In genomic region chr1:161020573-161021167, GRCh38 we compare ENCODE assay signal across 8 cellular contexts. TPM values are rescaled to one million over a fixed set of nuclear protein-coding genes. Genes with fewer than 3 reads are reported as not detected.
DNase-seq lines count a peak whose midpoint lies in the region; ATAC-seq, FAIRE-seq and TF ChIP-seq lines count a peak whose summit lies in the region.

Gene F11R, minus strand, starts transcription at chr1:161021152. Its CDS starts 79 bp downstream, at chr1:161021073.

- H3F3A ChIP-seq in DOHH2 (ENCODE audit: control insufficient read depth, insufficient read depth) (peaks cover 18% of the 10 kb centered on the region), PC-3 (ENCODE audit: low read length, unreplicated experiment) (peaks cover 4% of the 10 kb centered on the region)

- H3K9me2 ChIP-seq in DOHH2 (replicated peaks; ENCODE audit: control insufficient read depth, low read length), result no peaks in the 10 kb centered on the region
- H3K9me2 ChIP-seq in PC-3 (replicated peaks; ENCODE audit: low read length), result no peaks in the 10 kb centered on the region

- BruUV-seq in PC-3 (replicated peaks; lab: Mats Ljungman, UMichigan), result TSS peak; percentile 77

- H3K4me3 ChIP-seq in DOHH2 (ENCODE audit: low read length) (peak within 1 kb of the TSS; percentile 68), PC-3 (ENCODE audit: low read length) (peak within 1 kb of the TSS; percentile 88), kidney epithelial cell (ENCODE audit: low read depth, low read length) (peak within 1 kb of the TSS; percentile 68)

- peaks cover 7% of the 10 kb centered on the region; the same call in 1 of the 2 replicates for H3K27me3 ChIP-seq in DOHH2 (ENCODE audit: control insufficient read depth, low read length)
- no peaks in the 10 kb centered on the region for H3K27me3 ChIP-seq in PC-3 (ENCODE audit: low read length)
- H3K27me3 ChIP-seq in kidney epithelial cell (ENCODE audit: control insufficient read depth, insufficient read depth, low read length), result no peaks in the 10 kb centered on the region

- peak within 1 kb of the TSS; percentile 90 for H3K9ac ChIP-seq in PC-3 (ENCODE audit: low read length)

- H3K4me2 ChIP-seq in DOHH2 (ENCODE audit: low read length), result peak within 1 kb of the TSS; percentile 93
- H3K4me2 ChIP-seq in PC-3 (ENCODE audit: low read length), result peak within 1 kb of the TSS; percentile 95

- intact Hi-C loops in PC-3 (cut with micrococcal nuclease), result loop anchor here (2.0 to 10.0 kb wide), 2 partner anchors 24 to 94 kb away; partner anchors contain the start of genes NIT1 and PFDN2

- POLR2A ChIA-PET in PC-3 (lab: Charles Lee; ENCODE audit: unreplicated experiment), result interaction anchor here (0.5 to 1.7 kb wide), 11 partner anchors 23 to 363 kb away, joined by 3 to 18 read pairs (median 6); partner anchors contain the start of genes DEDD, NDUFS2 and USF1

- ATAC-seq in GM19324 (IDR thresholded peaks at IDR 0.05; ENCODE audit: low FRiP score, unreplicated experiment) (peak; percentile 44), HG03354 (IDR thresholded peaks at IDR 0.05; ENCODE audit: poor library complexity, severe bottlenecking, unreplicated experiment) (peak; percentile 57), PC-3 (peak; percentile 32)

- peak; percentile 62 for DNase-seq in PC-3
- peak; percentile 13 for DNase-seq in cerebellar cortex (ENCODE audit: low spot score)
- DNase-seq in kidney epithelial cell (ENCODE audit: low read depth), result no peak
- peak; percentile 58 for DNase-seq in stimulated activated CD8-positive, alpha-beta memory T cell treated with anti-CD3 and anti-CD28 coated beads, Interleukin-4, amount 100 ng/mL, for 48 hours
- no peak for DNase-seq in urothelium cell line (ENCODE audit: low spot score)

- peak within 1 kb of the TSS; percentile 60 for H2AFZ ChIP-seq in PC-3 (ENCODE audit: low read length)

- CTCF ChIA-PET in PC-3 (lab: Charles Lee), result interaction anchor here (0.5 to 2.8 kb wide), 4 partner anchors 16 to 77 kb away, joined by 3 to 54 read pairs (median 8); no protein-coding TSS in a partner anchor

- no peak within 1 kb of the TSS for H3K27ac ChIP-seq in DOHH2 (ENCODE audit: low read depth, low read length)
- peak within 1 kb of the TSS; percentile 95 for H3K27ac ChIP-seq in PC-3 (ENCODE audit: low read length)

- H3K79me2 ChIP-seq in DOHH2 (ENCODE audit: control insufficient read depth, low read length), result peaks cover 9% of the 10 kb centered on the region
- H3K79me2 ChIP-seq in PC-3 (ENCODE audit: low read length), result peaks cover 49% of the 10 kb centered on the region

- no peak for FAIRE-seq in urothelium cell line (lab: Jason Lieb, UNC)

- TF ChIP-seq CTCF in DOHH2 (IDR thresholded peaks at IDR 0.05; ENCODE audit: low read depth, low read length, poor library complexity, severe bottlenecking), result no peak
- peak; percentile 32; the same call in 1 of the 2 replicates for TF ChIP-seq CTCF in PC-3 (conservative IDR thresholded peaks at IDR 0.05; ENCODE audit: low read depth, low read length)
- peak; percentile 24 for TF ChIP-seq CTCF in kidney epithelial cell (IDR thresholded peaks at IDR 0.05; ENCODE audit: insufficient read depth, low read length, poor library complexity, severe bottlenecking)

- H4K20me1 ChIP-seq in DOHH2 (ENCODE audit: control insufficient read depth, insufficient read depth, low read depth, low read length) (no peaks in the 10 kb centered on the region), PC-3 (ENCODE audit: low read length) (peaks cover 31% of the 10 kb centered on the region)

- H3K36me3 ChIP-seq in DOHH2 (ENCODE audit: control insufficient read depth, low read length) (no peaks in the 10 kb centered on the region), PC-3 (ENCODE audit: low read depth, low read length) (no peaks in the 10 kb centered on the region; the same call in 1 of the 2 replicates), kidney epithelial cell (ENCODE audit: control insufficient read depth, insufficient read depth, low read length) (no peaks in the 10 kb centered on the region)

- H3K4me1 ChIP-seq in DOHH2 (ENCODE audit: control insufficient read depth, low read length) (peaks cover 20% of the 10 kb centered on the region), PC-3 (ENCODE audit: insufficient read depth, low read length) (peaks cover 50% of the 10 kb centered on the region)

- H3K9me3 ChIP-seq in DOHH2 (ENCODE audit: control insufficient read depth, insufficient read depth, low read length) (no peaks in the 10 kb centered on the region), PC-3 (ENCODE audit: low read length) (no peaks in the 10 kb centered on the region)

RNA-seq across cellular contexts. Expression of gene F11R, which starts in this region (rescaled TPM):
- total RNA-seq in PC-3 (2014; rRNA removed) (69.2 and 81.5 TPM in 2 replicates), kidney epithelial cell (81.7 and 87.0 TPM in 2 replicates)

Comparison
In these comparisons a context has a peak if more than half of its experiments do, and no peak if none do; other contexts are left out.
1. DNase-seq: peak in PC-3 (single experiment), cerebellar cortex (single experiment) and stimulated activated CD8-positive, alpha-beta memory T cell treated with anti-CD3 and anti-CD28 coated beads, Interleukin-4, amount 100 ng/mL, for 48 hours (single experiment); none in kidney epithelial cell (single experiment) and urothelium cell line (single experiment).
2. Peak in every context shown above with its lines, with median percentiles within 50 percentile points of each other: H3K4me3 ChIP-seq and ATAC-seq.